1 cellular context compared by ENCODE assay signal in genomic region chr1:94316836-94317789, GRCh38.
TF ChIP-seq lines count a peak whose summit lies in the region.

No MANE protein-coding gene starts in this region.

TF ChIP-seq in HCT116, 20 proteins besides CTCF, POLR2A, EP300 and RAD21 (continued from another document):
- TF ChIP-seq REST (IDR thresholded peaks at IDR 0.05; ENCODE audit: low read depth) = no peak
- peak; percentile 9; the same call in 1 of the 2 replicates for TF ChIP-seq CBX3 (IDR thresholded peaks at IDR 0.05; ENCODE audit: low read depth)
- no peak for TF ChIP-seq EZH2phosphoT487 (IDR thresholded peaks at IDR 0.05; ENCODE audit: borderline replicate concordance)
- no peak for TF ChIP-seq TCF7L2 (IDR thresholded peaks at IDR 0.05; ENCODE audit: borderline replicate concordance, extremely low read depth, insufficient read depth, insufficient read length)
- TF ChIP-seq ZNF274 (IDR thresholded peaks at IDR 0.05; ENCODE audit: low read depth, low read length) = no peak
- no peak for TF ChIP-seq EZH2 (IDR thresholded peaks at IDR 0.05)
- no peak for TF ChIP-seq SRF (IDR thresholded peaks at IDR 0.05; ENCODE audit: low read depth)
- TF ChIP-seq YY1 (IDR thresholded peaks at IDR 0.05; ENCODE audit: extremely low read depth, insufficient replicate concordance, low read depth, low read length) = no peak
- no peak for TF ChIP-seq SIN3A (IDR thresholded peaks at IDR 0.05; ENCODE audit: low read depth)
